In the genomic region with DNA sequence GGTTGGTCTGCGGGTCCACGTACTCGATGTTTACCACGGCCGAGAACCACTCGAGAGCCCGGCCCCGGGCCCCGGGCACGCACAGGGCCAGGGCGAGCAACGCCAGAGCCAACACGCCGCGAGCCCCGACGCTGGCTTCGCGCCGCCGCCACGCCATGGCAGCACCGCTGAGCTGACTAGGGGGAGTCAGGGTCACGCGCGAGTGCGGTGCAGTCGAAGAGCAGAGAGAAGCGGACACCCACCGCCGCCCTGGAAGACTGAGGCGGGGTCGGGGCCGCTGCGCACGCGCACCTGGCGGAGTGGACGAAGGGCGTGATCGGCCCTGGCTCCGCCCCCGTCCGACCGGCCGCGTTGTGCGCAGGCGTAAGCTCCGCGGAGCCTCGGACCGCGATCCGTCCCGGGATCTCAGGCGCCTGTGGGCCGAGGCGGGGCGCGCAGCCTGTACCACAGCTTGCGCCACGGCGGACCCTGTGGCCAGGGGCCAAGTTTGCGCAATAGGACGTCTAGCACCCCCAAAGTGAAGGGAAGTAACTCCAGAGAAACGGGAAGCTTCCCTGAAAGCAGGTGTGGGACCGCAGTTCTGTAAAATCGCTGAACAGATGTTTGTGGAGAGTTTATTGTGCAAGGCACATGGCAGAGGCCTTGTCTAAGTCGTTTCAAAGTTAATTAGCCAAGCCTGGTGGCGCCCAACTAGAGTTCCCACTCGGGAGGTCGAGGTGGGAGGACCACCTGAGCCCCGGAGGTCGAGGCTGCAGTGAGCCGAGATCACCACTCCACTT, we compare ENCODE assay signal across 1 cellular context.
A peak's percentile ranks its signal among the peaks of the same experiment; 100 is the strongest.
TF ChIP-seq lines count a peak whose summit lies in the region.

A gene with protein sequence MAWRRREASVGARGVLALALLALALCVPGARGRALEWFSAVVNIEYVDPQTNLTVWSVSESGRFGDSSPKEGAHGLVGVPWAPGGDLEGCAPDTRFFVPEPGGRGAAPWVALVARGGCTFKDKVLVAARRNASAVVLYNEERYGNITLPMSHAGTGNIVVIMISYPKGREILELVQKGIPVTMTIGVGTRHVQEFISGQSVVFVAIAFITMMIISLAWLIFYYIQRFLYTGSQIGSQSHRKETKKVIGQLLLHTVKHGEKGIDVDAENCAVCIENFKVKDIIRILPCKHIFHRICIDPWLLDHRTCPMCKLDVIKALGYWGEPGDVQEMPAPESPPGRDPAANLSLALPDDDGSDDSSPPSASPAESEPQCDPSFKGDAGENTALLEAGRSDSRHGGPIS (minus strand): TSS at position 270 of the 779 bp plus-strand sequence. CDS start 113 bp downstream, at position 157.

TF ChIP-seq in HEK293, 187 proteins besides CTCF, POLR2A, EP300 and RAD21 (continued from another document and continues in another):
- TF ChIP-seq, protein P1, sequence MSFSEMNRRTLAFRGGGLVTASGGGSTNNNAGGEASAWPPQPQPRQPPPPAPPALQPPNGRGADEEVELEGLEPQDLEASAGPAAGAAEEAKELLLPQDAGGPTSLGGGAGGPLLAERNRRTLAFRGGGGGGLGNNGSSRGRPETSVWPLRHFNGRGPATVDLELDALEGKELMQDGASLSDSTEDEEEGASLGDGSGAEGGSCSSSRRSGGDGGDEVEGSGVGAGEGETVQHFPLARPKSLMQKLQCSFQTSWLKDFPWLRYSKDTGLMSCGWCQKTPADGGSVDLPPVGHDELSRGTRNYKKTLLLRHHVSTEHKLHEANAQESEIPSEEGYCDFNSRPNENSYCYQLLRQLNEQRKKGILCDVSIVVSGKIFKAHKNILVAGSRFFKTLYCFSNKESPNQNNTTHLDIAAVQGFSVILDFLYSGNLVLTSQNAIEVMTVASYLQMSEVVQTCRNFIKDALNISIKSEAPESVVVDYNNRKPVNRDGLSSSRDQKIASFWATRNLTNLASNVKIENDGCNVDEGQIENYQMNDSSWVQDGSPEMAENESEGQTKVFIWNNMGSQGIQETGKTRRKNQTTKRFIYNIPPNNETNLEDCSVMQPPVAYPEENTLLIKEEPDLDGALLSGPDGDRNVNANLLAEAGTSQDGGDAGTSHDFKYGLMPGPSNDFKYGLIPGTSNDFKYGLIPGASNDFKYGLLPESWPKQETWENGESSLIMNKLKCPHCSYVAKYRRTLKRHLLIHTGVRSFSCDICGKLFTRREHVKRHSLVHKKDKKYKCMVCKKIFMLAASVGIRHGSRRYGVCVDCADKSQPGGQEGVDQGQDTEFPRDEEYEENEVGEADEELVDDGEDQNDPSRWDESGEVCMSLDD (tag by site-specific recombination; IDR thresholded peaks at IDR 0.05): peak; percentile 52; the same call in 1 of the 2 replicates
- TF ChIP-seq, protein P2, sequence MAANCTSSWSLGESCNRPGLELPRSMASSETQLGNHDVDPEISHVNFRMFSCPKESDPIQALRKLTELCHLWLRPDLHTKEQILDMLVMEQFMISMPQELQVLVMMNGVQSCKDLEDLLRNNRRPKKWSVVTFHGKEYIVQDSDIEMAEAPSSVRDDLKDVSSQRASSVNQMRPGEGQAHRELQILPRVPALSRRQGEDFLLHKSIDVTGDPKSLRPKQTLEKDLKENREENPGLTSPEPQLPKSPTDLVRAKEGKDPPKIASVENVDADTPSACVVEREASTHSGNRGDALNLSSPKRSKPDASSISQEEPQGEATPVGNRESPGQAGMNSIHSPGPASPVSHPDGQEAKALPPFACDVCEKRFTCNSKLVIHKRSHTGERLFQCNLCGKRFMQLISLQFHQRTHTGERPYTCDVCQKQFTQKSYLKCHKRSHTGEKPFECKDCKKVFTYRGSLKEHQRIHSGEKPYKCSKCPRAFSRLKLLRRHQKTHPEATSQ (tag by site-specific recombination; IDR thresholded peaks at IDR 0.05): 0 out of 2 replicates have a peak, but pooled peaks have one; percentile 32
- TF ChIP-seq ZNF223 (tag by site-specific recombination; IDR thresholded peaks at IDR 0.05) (peak; percentile 53; the same call in 1 of the 2 replicates), ZFP41 (tag by site-specific recombination; IDR thresholded peaks at IDR 0.05; ENCODE audit: borderline replicate concordance) (no peak), ZNF585B (tag by site-specific recombination; IDR thresholded peaks at IDR 0.05) (no peak), BCL11B (tag by site-specific recombination; IDR thresholded peaks at IDR 0.05; ENCODE audit: low read depth) (no peak), ZNF324 (tag by site-specific recombination; IDR thresholded peaks at IDR 0.05) (peak; percentile 68; the same call in 1 of the 2 replicates), ZNF140 (tag by site-specific recombination; IDR thresholded peaks at IDR 0.05) (no peak), ZNF335 (tag by site-specific recombination; conservative IDR thresholded peaks at IDR 0.05) (peak; percentile 70), ZNF48 (tag by site-specific recombination; IDR thresholded peaks at IDR 0.05) (no peak), ZNF501 (tag by site-specific recombination; IDR thresholded peaks at IDR 0.05) (peak; percentile 84), YY1 (tag by site-specific recombination; IDR thresholded peaks at IDR 0.05) (0 out of 2 replicates have a peak, but pooled peaks have one; percentile 27), ZNF670 (tag by site-specific recombination; IDR thresholded peaks at IDR 0.05; ENCODE audit: low read depth) (no peak), ZBTB20 (tag by site-specific recombination; IDR thresholded peaks at IDR 0.05) (peak; percentile 95), KLF9 (tag by site-specific recombination; IDR thresholded peaks at IDR 0.05; ENCODE audit: low read depth) (peak; percentile 60), TRIM28 (IDR thresholded peaks at IDR 0.05; ENCODE audit: borderline replicate concordance, low read length) (peak; percentile 67; the same call in 1 of the 2 replicates)
- TF ChIP-seq, protein P3, sequence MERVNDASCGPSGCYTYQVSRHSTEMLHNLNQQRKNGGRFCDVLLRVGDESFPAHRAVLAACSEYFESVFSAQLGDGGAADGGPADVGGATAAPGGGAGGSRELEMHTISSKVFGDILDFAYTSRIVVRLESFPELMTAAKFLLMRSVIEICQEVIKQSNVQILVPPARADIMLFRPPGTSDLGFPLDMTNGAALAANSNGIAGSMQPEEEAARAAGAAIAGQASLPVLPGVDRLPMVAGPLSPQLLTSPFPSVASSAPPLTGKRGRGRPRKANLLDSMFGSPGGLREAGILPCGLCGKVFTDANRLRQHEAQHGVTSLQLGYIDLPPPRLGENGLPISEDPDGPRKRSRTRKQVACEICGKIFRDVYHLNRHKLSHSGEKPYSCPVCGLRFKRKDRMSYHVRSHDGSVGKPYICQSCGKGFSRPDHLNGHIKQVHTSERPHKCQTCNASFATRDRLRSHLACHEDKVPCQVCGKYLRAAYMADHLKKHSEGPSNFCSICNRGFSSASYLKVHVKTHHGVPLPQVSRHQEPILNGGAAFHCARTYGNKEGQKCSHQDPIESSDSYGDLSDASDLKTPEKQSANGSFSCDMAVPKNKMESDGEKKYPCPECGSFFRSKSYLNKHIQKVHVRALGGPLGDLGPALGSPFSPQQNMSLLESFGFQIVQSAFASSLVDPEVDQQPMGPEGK (tag by site-specific recombination; IDR thresholded peaks at IDR 0.05): peak; percentile 61; the same call in 1 of the 2 replicates
- TF ChIP-seq, protein P4, sequence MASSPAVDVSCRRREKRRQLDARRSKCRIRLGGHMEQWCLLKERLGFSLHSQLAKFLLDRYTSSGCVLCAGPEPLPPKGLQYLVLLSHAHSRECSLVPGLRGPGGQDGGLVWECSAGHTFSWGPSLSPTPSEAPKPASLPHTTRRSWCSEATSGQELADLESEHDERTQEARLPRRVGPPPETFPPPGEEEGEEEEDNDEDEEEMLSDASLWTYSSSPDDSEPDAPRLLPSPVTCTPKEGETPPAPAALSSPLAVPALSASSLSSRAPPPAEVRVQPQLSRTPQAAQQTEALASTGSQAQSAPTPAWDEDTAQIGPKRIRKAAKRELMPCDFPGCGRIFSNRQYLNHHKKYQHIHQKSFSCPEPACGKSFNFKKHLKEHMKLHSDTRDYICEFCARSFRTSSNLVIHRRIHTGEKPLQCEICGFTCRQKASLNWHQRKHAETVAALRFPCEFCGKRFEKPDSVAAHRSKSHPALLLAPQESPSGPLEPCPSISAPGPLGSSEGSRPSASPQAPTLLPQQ (tag by site-specific recombination; IDR thresholded peaks at IDR 0.05): peak; percentile 37; the same call in 1 of the 2 replicates
- TF ChIP-seq, protein P5, sequence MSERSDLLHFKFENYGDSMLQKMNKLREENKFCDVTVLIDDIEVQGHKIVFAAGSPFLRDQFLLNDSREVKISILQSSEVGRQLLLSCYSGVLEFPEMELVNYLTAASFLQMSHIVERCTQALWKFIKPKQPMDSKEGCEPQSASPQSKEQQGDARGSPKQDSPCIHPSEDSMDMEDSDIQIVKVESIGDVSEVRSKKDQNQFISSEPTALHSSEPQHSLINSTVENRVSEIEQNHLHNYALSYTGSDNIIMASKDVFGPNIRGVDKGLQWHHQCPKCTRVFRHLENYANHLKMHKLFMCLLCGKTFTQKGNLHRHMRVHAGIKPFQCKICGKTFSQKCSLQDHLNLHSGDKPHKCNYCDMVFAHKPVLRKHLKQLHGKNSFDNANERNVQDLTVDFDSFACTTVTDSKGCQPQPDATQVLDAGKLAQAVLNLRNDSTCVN (tag by site-specific recombination; optimal IDR thresholded peaks at IDR 0.05): peak; percentile 96
- TF ChIP-seq, protein P6, sequence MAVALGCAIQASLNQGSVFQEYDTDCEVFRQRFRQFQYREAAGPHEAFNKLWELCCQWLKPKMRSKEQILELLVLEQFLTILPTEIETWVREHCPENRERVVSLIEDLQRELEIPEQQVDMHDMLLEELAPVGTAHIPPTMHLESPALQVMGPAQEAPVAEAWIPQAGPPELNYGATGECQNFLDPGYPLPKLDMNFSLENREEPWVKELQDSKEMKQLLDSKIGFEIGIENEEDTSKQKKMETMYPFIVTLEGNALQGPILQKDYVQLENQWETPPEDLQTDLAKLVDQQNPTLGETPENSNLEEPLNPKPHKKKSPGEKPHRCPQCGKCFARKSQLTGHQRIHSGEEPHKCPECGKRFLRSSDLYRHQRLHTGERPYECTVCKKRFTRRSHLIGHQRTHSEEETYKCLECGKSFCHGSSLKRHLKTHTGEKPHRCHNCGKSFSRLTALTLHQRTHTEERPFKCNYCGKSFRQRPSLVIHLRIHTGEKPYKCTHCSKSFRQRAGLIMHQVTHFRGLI (tag by site-specific recombination; IDR thresholded peaks at IDR 0.05): peak; percentile 47; the same call in 1 of the 2 replicates
- TF ChIP-seq, protein P7, sequence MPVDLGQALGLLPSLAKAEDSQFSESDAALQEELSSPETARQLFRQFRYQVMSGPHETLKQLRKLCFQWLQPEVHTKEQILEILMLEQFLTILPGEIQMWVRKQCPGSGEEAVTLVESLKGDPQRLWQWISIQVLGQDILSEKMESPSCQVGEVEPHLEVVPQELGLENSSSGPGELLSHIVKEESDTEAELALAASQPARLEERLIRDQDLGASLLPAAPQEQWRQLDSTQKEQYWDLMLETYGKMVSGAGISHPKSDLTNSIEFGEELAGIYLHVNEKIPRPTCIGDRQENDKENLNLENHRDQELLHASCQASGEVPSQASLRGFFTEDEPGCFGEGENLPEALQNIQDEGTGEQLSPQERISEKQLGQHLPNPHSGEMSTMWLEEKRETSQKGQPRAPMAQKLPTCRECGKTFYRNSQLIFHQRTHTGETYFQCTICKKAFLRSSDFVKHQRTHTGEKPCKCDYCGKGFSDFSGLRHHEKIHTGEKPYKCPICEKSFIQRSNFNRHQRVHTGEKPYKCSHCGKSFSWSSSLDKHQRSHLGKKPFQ (tag by site-specific recombination; IDR thresholded peaks at IDR 0.05): no peak
- TF ChIP-seq, protein P8, sequence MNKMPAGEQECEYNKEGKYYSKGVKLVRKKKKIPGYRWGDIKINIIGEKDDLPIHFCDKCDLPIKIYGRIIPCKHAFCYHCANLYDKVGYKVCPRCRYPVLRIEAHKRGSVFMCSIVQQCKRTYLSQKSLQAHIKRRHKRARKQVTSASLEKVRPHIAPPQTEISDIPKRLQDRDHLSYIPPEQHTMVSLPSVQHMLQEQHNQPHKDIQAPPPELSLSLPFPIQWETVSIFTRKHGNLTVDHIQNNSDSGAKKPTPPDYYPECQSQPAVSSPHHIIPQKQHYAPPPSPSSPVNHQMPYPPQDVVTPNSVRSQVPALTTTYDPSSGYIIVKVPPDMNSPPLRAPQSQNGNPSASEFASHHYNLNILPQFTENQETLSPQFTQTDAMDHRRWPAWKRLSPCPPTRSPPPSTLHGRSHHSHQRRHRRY (tag by site-specific recombination; IDR thresholded peaks at IDR 0.05): no peak
- TF ChIP-seq, protein P9, sequence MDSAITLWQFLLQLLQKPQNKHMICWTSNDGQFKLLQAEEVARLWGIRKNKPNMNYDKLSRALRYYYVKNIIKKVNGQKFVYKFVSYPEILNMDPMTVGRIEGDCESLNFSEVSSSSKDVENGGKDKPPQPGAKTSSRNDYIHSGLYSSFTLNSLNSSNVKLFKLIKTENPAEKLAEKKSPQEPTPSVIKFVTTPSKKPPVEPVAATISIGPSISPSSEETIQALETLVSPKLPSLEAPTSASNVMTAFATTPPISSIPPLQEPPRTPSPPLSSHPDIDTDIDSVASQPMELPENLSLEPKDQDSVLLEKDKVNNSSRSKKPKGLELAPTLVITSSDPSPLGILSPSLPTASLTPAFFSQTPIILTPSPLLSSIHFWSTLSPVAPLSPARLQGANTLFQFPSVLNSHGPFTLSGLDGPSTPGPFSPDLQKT (IDR thresholded peaks at IDR 0.05; ENCODE audit: borderline replicate concordance, low read depth, low read length): no peak
- TF ChIP-seq, protein P10, sequence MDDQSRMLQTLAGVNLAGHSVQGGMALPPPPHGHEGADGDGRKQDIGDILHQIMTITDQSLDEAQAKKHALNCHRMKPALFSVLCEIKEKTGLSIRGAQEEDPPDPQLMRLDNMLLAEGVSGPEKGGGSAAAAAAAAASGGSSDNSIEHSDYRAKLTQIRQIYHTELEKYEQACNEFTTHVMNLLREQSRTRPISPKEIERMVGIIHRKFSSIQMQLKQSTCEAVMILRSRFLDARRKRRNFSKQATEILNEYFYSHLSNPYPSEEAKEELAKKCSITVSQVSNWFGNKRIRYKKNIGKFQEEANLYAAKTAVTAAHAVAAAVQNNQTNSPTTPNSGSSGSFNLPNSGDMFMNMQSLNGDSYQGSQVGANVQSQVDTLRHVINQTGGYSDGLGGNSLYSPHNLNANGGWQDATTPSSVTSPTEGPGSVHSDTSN (CRISPR knock-in tag; IDR thresholded peaks at IDR 0.05): peak; percentile 78; the same call in 1 of the 2 replicates
- TF ChIP-seq, protein P11, sequence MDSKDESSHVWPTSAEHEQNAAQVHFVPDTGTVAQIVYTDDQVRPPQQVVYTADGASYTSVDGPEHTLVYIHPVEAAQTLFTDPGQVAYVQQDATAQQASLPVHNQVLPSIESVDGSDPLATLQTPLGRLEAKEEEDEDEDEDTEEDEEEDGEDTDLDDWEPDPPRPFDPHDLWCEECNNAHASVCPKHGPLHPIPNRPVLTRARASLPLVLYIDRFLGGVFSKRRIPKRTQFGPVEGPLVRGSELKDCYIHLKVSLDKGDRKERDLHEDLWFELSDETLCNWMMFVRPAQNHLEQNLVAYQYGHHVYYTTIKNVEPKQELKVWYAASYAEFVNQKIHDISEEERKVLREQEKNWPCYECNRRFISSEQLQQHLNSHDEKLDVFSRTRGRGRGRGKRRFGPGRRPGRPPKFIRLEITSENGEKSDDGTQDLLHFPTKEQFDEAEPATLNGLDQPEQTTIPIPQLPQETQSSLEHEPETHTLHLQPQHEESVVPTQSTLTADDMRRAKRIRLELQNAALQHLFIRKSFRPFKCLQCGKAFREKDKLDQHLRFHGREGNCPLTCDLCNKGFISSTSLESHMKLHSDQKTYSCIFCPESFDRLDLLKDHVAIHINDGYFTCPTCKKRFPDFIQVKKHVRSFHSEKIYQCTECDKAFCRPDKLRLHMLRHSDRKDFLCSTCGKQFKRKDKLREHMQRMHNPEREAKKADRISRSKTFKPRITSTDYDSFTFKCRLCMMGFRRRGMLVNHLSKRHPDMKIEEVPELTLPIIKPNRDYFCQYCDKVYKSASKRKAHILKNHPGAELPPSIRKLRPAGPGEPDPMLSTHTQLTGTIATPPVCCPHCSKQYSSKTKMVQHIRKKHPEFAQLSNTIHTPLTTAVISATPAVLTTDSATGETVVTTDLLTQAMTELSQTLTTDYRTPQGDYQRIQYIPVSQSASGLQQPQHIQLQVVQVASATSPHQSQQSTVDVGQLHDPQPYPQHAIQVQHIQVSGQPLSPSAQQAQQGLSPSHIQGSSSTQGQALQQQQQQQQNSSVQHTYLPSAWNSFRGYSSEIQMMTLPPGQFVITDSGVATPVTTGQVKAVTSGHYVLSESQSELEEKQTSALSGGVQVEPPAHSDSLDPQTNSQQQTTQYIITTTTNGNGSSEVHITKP (tag by site-specific recombination; IDR thresholded peaks at IDR 0.05): peak; percentile 89
